ENCODE assay signal across 12 cellular contexts in genomic region chr7:151566897-151567320, GRCh38. TPM values are rescaled to one million over a fixed set of nuclear protein-coding genes. Genes with fewer than 3 reads are reported as not detected.
A peak's percentile ranks its signal among the peaks of the same experiment; 100 is the strongest.
DNase-seq lines count a peak whose midpoint lies in the region; ATAC-seq, FAIRE-seq and TF ChIP-seq lines count a peak whose summit lies in the region.
"Had no signal": no experiment of that assay in that cellular context is flagged by ENCODE, and none has a peak within 500 bp of the region (broad histone marks: within the 10 kb centered on the region; RNA-seq: fewer than 3 reads in every experiment).

No MANE protein-coding gene starts in this region.

- TF ChIP-seq CTCF in astrocyte (IDR thresholded peaks at IDR 0.05; ENCODE audit: insufficient read depth, low read depth, low read length) (no peak), thyroid gland (IDR thresholded peaks at IDR 0.05) (no peak)
- TF ChIP-seq CTCF in activated CD8-positive, alpha-beta T cell treated with anti-CD3 and anti-CD28 coated beads for 36 hours (IDR thresholded peaks at IDR 0.05) = no peak

- peaks cover 10% of the 10 kb centered on the region for H3K36me3 Mint-ChIP-seq in astrocyte (ENCODE audit: low read depth, unreplicated experiment)
- peaks cover 6% of the 10 kb centered on the region for H3K36me3 Mint-ChIP-seq in activated CD8-positive, alpha-beta T cell treated with anti-CD3 and anti-CD28 coated beads for 36 hours (ENCODE audit: low read depth)

- H3K9ac ChIP-seq in astrocyte (ENCODE audit: low read length) = no peak overlapping the region

- H3K27me3 ChIP-seq in astrocyte (ENCODE audit: insufficient read depth, low read length) (no peaks in the 10 kb centered on the region), thyroid gland (no peaks in the 10 kb centered on the region), MG63 (no peaks in the 10 kb centered on the region)

- H3K4me1 ChIP-seq in astrocyte (ENCODE audit: insufficient read depth, low read length) = peaks cover 1% of the 10 kb centered on the region
- peaks cover 20 to 39% of the 10 kb centered on the region in 2 donors for H3K4me1 ChIP-seq in thyroid gland

- peaks cover 4% of the 10 kb centered on the region for H3K4me1 Mint-ChIP-seq in astrocyte (ENCODE audit: low read depth, unreplicated experiment)
- H3K4me1 Mint-ChIP-seq in activated CD8-positive, alpha-beta T cell treated with anti-CD3 and anti-CD28 coated beads for 36 hours (ENCODE audit: low read depth) = no peaks in the 10 kb centered on the region
- H3K4me1 Mint-ChIP-seq: stimulated activated naive B cell treated with anti-CD40 and anti-IgM and Interleukin-4, amounts not matched to agents 10 μg/mL and 1 μg/mL and 100 μg/mL, for 72 hours had no signal

- CTCF ChIA-PET in activated CD8-positive, alpha-beta T cell treated with anti-CD3 and anti-CD28 coated beads for 36 hours (lab: Charles Lee) = interaction anchor here (1.0 to 1.9 kb wide), 4 partner anchors 8 to 216 kb away, joined by 3 to 5 read pairs (median 4); no protein-coding TSS in a partner anchor

- no peak overlapping the region for H2AFZ ChIP-seq in astrocyte (ENCODE audit: low read depth, low read length)

- peaks cover 12% of the 10 kb centered on the region for H3K36me3 ChIP-seq in astrocyte (ENCODE audit: insufficient read depth, low read length)
- H3K36me3 ChIP-seq in thyroid gland = peaks cover 5 to 8% of the 10 kb centered on the region in 2 donors
- no peaks in the 10 kb centered on the region; the same call in 1 of the 2 replicates for H3K36me3 ChIP-seq in MG63

- no peak for FAIRE-seq in astrocyte (lab: Jason Lieb, UNC)
- FAIRE-seq: islet of Langerhans had no signal

- POLR2A ChIA-PET in activated CD8-positive, alpha-beta T cell treated with anti-CD3 and anti-CD28 coated beads for 36 hours (lab: Charles Lee) = no interaction called here

- no peak overlapping the region for H3K4me2 ChIP-seq in astrocyte (ENCODE audit: low read length)

- in situ Hi-C loops in KBM-7 (cut with MboI; ENCODE audit: low pct_unique_long_range_greater_than_20kb, low sequenced_read_pairs) = no loop called here

- no peak overlapping the region for H3K27ac Mint-ChIP-seq in astrocyte (ENCODE audit: unreplicated experiment)
- H3K27ac Mint-ChIP-seq in activated CD8-positive, alpha-beta T cell treated with anti-CD3 and anti-CD28 coated beads for 36 hours = no peak overlapping the region
- H3K27ac Mint-ChIP-seq: stimulated activated naive B cell treated with anti-CD40 and anti-IgM and Interleukin-4, amounts not matched to agents 10 μg/mL and 1 μg/mL and 100 μg/mL, for 72 hours had no signal

- H4K20me1 ChIP-seq in astrocyte (ENCODE audit: insufficient read depth, low read length) = no peaks in the 10 kb centered on the region

- H3K9me3 ChIP-seq in astrocyte (ENCODE audit: insufficient read depth, low read depth, low read length) (no peaks in the 10 kb centered on the region), thyroid gland (no peaks in the 10 kb centered on the region), MG63 (no peaks in the 10 kb centered on the region)

- H3K27me3 Mint-ChIP-seq in astrocyte (ENCODE audit: low read depth, unreplicated experiment) = no peaks in the 10 kb centered on the region
- H3K27me3 Mint-ChIP-seq in activated CD8-positive, alpha-beta T cell treated with anti-CD3 and anti-CD28 coated beads for 36 hours = no peaks in the 10 kb centered on the region
- H3K27me3 Mint-ChIP-seq: stimulated activated naive B cell treated with anti-CD40 and anti-IgM and Interleukin-4, amounts not matched to agents 10 μg/mL and 1 μg/mL and 100 μg/mL, for 72 hours had no signal

- 31 to 34% methylated on average over 8 of the region's 8 CpGs for WGBS in thyroid gland, 2 donors

- peak; percentile 39 for DNase-seq in KBM-7
- DNase-seq in astrocyte (ENCODE audit: low read depth) = peak; percentile 65
- DNase-seq in hepatic stellate cell (ENCODE audit: low spot score) = peak; percentile 21
- peak; percentile 94 for DNase-seq in thyroid gland
- DNase-seq in posterior cingulate gyrus = no peak
- no peak for DNase-seq in activated CD8-positive, alpha-beta T cell treated with anti-CD3 and anti-CD28 coated beads for 36 hours
- DNase-seq in MG63 = no peak
- DNase-seq: cortex of kidney; NCI-H1930; stimulated activated naive B cell treated with anti-CD40 and anti-IgM and Interleukin-4, amounts not matched to agents 10 μg/mL and 1 μg/mL and 100 μg/mL, for 72 hours had no signal

- no peak overlapping the region for H3K4me3 ChIP-seq in astrocyte (ENCODE audit: insufficient read depth, low read depth, low read length)
- H3K4me3 ChIP-seq in thyroid gland (replicated peaks in 1 of 3) = no peak overlapping the region
- no peak overlapping the region for H3K4me3 ChIP-seq in MG63
- H3K4me3 ChIP-seq: skin epidermis had no signal

- TF ChIP-seq POLR2A in thyroid gland (IDR thresholded peaks at IDR 0.05) = no peak

- no peak overlapping the region for H3K4me3 Mint-ChIP-seq in astrocyte (ENCODE audit: unreplicated experiment)
- no peak overlapping the region for H3K4me3 Mint-ChIP-seq in activated CD8-positive, alpha-beta T cell treated with anti-CD3 and anti-CD28 coated beads for 36 hours
- H3K4me3 Mint-ChIP-seq: stimulated activated naive B cell treated with anti-CD40 and anti-IgM and Interleukin-4, amounts not matched to agents 10 μg/mL and 1 μg/mL and 100 μg/mL, for 72 hours had no signal

- no peaks in the 10 kb centered on the region for H3K79me2 ChIP-seq in astrocyte (ENCODE audit: insufficient read depth, low read length)

- H3K27ac ChIP-seq in astrocyte (ENCODE audit: low read depth, low read length) = no peak overlapping the region
- H3K27ac ChIP-seq in thyroid gland = peak overlapping the region; percentile 79 to 86 (median 82)

- no peak for ATAC-seq in activated CD8-positive, alpha-beta T cell treated with anti-CD3 and anti-CD28 coated beads for 36 hours
- ATAC-seq: stimulated activated naive B cell treated with anti-CD40 and anti-IgM and Interleukin-4, amounts not matched to agents 10 μg/mL and 1 μg/mL and 100 μg/mL, for 72 hours had no signal

- intact Hi-C loops in thyroid gland (cut with DNase I) = no loop called here
- intact Hi-C loops in posterior cingulate gyrus (cut with DNase I) = no loop called here
- intact Hi-C loops in activated CD8-positive, alpha-beta T cell treated with anti-CD3 and anti-CD28 coated beads for 36 hours (cut with micrococcal nuclease) = loop anchor here (5.0 kb wide), 1 partner anchor 195 kb away; no protein-coding TSS in a partner anchor

- no peaks in the 10 kb centered on the region for H3K9me3 Mint-ChIP-seq in astrocyte (ENCODE audit: unreplicated experiment)
- H3K9me3 Mint-ChIP-seq in activated CD8-positive, alpha-beta T cell treated with anti-CD3 and anti-CD28 coated beads for 36 hours = no peaks in the 10 kb centered on the region
- H3K9me3 Mint-ChIP-seq: stimulated activated naive B cell treated with anti-CD40 and anti-IgM and Interleukin-4, amounts not matched to agents 10 μg/mL and 1 μg/mL and 100 μg/mL, for 72 hours had no signal

RNA-seq across cellular contexts. Expression of gene RHEB, which starts 47.2 kb away (rescaled TPM):
- 131 and 143 TPM in 2 replicates for total RNA-seq in astrocyte
- total RNA-seq in thyroid gland = 100 to 1,000 TPM in 2 of 4 donors, 10 to 100 TPM in 2; 88.3 to 104 (median 95.6) TPM
- total RNA-seq in activated CD8-positive, alpha-beta T cell treated with anti-CD3 and anti-CD28 coated beads for 36 hours = 10 to 100 TPM; 42.0 to 42.6 TPM
- 84.5 and 139 TPM in 2 replicates for total RNA-seq in MG63 (2014; rRNA removed; shearing (Covaris generic); ENCODE audit: low replicate concordance)

Comparison
In these comparisons a context has a peak if more than half of its experiments do, and no peak if none do; other contexts are left out.
1. DNase-seq: peak in KBM-7 (single experiment), astrocyte (single experiment), hepatic stellate cell (single experiment) and thyroid gland (2 of 2); none in posterior cingulate gyrus (0 of 10), activated CD8-positive, alpha-beta T cell treated with anti-CD3 and anti-CD28 coated beads for 36 hours (single experiment) and MG63 (single experiment).